ENCODE assay signal across 1 cellular context in the genomic region with DNA sequence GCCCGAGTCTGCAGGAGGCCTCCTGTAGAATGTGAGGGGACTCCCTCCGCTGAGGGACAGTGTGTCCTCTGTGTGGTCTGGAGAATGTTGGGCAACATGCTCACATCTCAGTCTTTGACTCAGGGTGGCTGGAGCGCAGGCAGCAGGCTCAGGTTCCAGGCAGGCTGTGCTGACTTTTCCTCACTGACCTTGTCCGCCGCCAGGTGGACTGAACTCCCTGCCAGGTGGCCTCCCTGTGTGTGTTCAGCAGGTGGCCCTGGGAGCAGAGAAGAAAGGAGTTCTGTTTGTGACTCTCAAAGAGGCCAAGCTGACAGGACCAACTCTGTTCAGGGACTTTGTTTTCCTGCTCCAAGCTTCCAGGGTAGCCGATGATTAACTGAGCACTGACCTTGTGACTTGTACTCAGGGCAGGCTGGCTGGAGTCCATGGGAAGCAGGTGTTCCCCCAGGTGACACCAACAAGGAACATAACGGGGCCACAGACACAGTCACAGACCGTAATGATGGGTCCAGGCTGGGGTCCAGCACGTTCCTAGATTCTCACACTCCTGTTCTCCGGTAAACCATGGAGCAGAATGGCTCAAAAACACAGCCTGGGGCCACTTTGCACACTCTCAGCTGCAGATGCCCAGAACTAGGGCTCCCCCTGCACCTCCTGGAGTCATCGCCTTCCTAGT.
A peak's percentile ranks its signal among the peaks of the same experiment; 100 is the strongest.
TF ChIP-seq lines count a peak whose summit lies in the region.

No MANE protein-coding gene starts in this region.

TF ChIP-seq in HepG2, 621 proteins besides CTCF, POLR2A, EP300 and RAD21 (continued from another document and continues in another):
- TF ChIP-seq, protein P1, sequence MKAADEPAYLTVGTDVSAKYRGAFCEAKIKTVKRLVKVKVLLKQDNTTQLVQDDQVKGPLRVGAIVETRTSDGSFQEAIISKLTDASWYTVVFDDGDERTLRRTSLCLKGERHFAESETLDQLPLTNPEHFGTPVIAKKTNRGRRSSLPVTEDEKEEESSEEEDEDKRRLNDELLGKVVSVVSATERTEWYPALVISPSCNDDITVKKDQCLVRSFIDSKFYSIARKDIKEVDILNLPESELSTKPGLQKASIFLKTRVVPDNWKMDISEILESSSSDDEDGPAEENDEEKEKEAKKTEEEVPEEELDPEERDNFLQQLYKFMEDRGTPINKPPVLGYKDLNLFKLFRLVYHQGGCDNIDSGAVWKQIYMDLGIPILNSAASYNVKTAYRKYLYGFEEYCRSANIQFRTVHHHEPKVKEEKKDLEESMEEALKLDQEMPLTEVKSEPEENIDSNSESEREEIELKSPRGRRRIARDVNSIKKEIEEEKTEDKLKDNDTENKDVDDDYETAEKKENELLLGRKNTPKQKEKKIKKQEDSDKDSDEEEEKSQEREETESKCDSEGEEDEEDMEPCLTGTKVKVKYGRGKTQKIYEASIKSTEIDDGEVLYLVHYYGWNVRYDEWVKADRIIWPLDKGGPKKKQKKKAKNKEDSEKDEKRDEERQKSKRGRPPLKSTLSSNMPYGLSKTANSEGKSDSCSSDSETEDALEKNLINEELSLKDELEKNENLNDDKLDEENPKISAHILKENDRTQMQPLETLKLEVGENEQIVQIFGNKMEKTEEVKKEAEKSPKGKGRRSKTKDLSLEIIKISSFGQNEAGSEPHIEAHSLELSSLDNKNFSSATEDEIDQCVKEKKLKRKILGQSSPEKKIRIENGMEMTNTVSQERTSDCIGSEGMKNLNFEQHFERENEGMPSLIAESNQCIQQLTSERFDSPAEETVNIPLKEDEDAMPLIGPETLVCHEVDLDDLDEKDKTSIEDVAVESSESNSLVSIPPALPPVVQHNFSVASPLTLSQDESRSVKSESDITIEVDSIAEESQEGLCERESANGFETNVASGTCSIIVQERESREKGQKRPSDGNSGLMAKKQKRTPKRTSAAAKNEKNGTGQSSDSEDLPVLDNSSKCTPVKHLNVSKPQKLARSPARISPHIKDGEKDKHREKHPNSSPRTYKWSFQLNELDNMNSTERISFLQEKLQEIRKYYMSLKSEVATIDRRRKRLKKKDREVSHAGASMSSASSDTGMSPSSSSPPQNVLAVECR (CRISPR knock-in tag; IDR thresholded peaks at IDR 0.05; ENCODE audit: borderline replicate concordance): peak; percentile 31; the same call in 1 of the 2 replicates
- TF ChIP-seq ARNT (IDR thresholded peaks at IDR 0.05) (no peak), RFX5 (IDR thresholded peaks at IDR 0.05; ENCODE audit: low read depth, low read length) (no peak), PAWR (CRISPR knock-in tag; IDR thresholded peaks at IDR 0.05; ENCODE audit: borderline replicate concordance) (no peak), ZBTB3 (CRISPR knock-in tag; IDR thresholded peaks at IDR 0.05; ENCODE audit: borderline replicate concordance, low read depth) (no peak), CHCHD3 (CRISPR knock-in tag; IDR thresholded peaks at IDR 0.05) (no peak), TFDP2 (CRISPR knock-in tag; IDR thresholded peaks at IDR 0.05) (no peak), ZNF512B (CRISPR knock-in tag; IDR thresholded peaks at IDR 0.05; ENCODE audit: borderline replicate concordance) (no peak; the same call in 1 of the 2 replicates), CC2D1A (CRISPR knock-in tag; IDR thresholded peaks at IDR 0.05) (no peak), ZNF17 (CRISPR knock-in tag; IDR thresholded peaks at IDR 0.05) (no peak), AGO2 (optimal IDR thresholded peaks at IDR 0.05; ENCODE audit: low read depth, low read length) (no peak), ZBTB20 (CRISPR knock-in tag; IDR thresholded peaks at IDR 0.05; ENCODE audit: borderline replicate concordance, low read depth) (no peak), HIVEP1 (CRISPR knock-in tag; IDR thresholded peaks at IDR 0.05) (no peak; the same call in 1 of the 2 replicates), CHD4 (IDR thresholded peaks at IDR 0.05; ENCODE audit: borderline replicate concordance, low read length) (no peak), ZNF761 (CRISPR knock-in tag; conservative IDR thresholded peaks at IDR 0.05) (peak; percentile 67; the same call in 1 of the 2 replicates), PRPF4 (IDR thresholded peaks at IDR 0.05; ENCODE audit: low read depth, low read length, poor library complexity, severe bottlenecking) (no peak), ZNF839 (CRISPR knock-in tag; IDR thresholded peaks at IDR 0.05; ENCODE audit: borderline replicate concordance) (0 out of 2 replicates have a peak, but pooled peaks have one; percentile 45), FLYWCH1 (CRISPR knock-in tag; IDR thresholded peaks at IDR 0.05) (no peak), ZEB1 (IDR thresholded peaks at IDR 0.05; ENCODE audit: insufficient replicate concordance, low read depth) (peak; percentile 99), ZNF275 (CRISPR knock-in tag; IDR thresholded peaks at IDR 0.05; ENCODE audit: borderline replicate concordance) (no peak), RNF2 (conservative IDR thresholded peaks at IDR 0.05; ENCODE audit: low read depth) (no peak), ARHGAP35 (CRISPR knock-in tag; IDR thresholded peaks at IDR 0.05; ENCODE audit: borderline replicate concordance) (0 out of 2 replicates have a peak, but pooled peaks have one; percentile 65), STAT6 (CRISPR knock-in tag; IDR thresholded peaks at IDR 0.05; ENCODE audit: borderline replicate concordance) (peak; percentile 67; the same call in 1 of the 2 replicates), SMAD9 (CRISPR knock-in tag; IDR thresholded peaks at IDR 0.05) (no peak), MNT (IDR thresholded peaks at IDR 0.05) (peak; percentile 18; the same call in 1 of the 2 replicates), ZNF335 (CRISPR knock-in tag; IDR thresholded peaks at IDR 0.05) (no peak), BRF2 (CRISPR knock-in tag; IDR thresholded peaks at IDR 0.05) (no peak), ZSCAN22 (CRISPR knock-in tag; IDR thresholded peaks at IDR 0.05) (no peak), JUN (CRISPR knock-in tag; IDR thresholded peaks at IDR 0.05) (no peak), ZNF251 (CRISPR knock-in tag; IDR thresholded peaks at IDR 0.05) (no peak), FOXO1 (CRISPR knock-in tag; IDR thresholded peaks at IDR 0.05) (peak; percentile 73), ZNF292 (CRISPR knock-in tag; IDR thresholded peaks at IDR 0.05; ENCODE audit: borderline replicate concordance, low read depth) (peak; percentile 96), MEIS1 (CRISPR knock-in tag; IDR thresholded peaks at IDR 0.05; ENCODE audit: borderline replicate concordance) (peak; percentile 72; the same call in 1 of the 2 replicates), FOXC1 (CRISPR knock-in tag; IDR thresholded peaks at IDR 0.05; ENCODE audit: borderline replicate concordance) (0 out of 2 replicates have a peak, but pooled peaks have one; percentile 34), ZNF234 (CRISPR knock-in tag; conservative IDR thresholded peaks at IDR 0.05) (no peak), PPARG (CRISPR knock-in tag; conservative IDR thresholded peaks at IDR 0.05) (no peak), TEAD2 (CRISPR knock-in tag; IDR thresholded peaks at IDR 0.05) (no peak), ARNTL (CRISPR knock-in tag; IDR thresholded peaks at IDR 0.05) (peak; percentile 72; the same call in 1 of the 2 replicates), KDM3A (CRISPR knock-in tag; IDR thresholded peaks at IDR 0.05; ENCODE audit: low read depth) (no peak), HNRNPL (IDR thresholded peaks at IDR 0.05; ENCODE audit: low read depth, low read length) (no peak)
- TF ChIP-seq, protein P2, sequence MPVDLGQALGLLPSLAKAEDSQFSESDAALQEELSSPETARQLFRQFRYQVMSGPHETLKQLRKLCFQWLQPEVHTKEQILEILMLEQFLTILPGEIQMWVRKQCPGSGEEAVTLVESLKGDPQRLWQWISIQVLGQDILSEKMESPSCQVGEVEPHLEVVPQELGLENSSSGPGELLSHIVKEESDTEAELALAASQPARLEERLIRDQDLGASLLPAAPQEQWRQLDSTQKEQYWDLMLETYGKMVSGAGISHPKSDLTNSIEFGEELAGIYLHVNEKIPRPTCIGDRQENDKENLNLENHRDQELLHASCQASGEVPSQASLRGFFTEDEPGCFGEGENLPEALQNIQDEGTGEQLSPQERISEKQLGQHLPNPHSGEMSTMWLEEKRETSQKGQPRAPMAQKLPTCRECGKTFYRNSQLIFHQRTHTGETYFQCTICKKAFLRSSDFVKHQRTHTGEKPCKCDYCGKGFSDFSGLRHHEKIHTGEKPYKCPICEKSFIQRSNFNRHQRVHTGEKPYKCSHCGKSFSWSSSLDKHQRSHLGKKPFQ (CRISPR knock-in tag; IDR thresholded peaks at IDR 0.05; ENCODE audit: insufficient replicate concordance): no peak
- TF ChIP-seq, protein P3, sequence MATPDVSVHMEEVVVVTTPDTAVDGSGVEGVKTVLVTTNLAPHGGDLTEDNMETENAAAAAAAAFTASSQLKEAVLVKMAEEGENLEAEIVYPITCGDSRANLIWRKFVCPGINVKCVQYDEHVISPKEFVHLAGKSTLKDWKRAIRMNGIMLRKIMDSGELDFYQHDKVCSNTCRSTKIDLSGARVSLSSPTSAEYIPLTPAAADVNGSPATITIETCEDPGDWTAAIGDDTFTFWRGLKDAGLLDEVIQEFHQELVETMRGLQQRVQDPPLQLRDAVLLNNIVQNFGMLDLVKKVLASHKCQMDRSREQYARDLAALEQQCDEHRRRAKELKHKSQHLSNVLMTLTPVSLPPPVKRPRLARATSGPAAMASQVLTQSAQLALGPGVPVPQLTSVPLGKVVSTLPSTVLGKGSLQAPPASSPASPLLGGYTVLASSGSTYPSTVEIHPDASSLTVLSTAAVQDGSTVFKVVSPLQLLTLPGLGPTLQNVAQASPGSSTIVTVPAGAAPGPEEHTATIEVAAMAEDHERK (CRISPR knock-in tag; IDR thresholded peaks at IDR 0.05; ENCODE audit: low read depth): no peak
